ENCODE assay signal across 28 cellular contexts in genomic region chr16:16833165-16833564, GRCh38.
"Had no signal": no experiment of that assay in that cellular context is flagged by ENCODE, and none has a peak within 500 bp of the region (broad histone marks: within the 10 kb centered on the region; RNA-seq: fewer than 3 reads in every experiment).

No MANE protein-coding gene starts in this region.

- H3K36me3 ChIP-seq: colonic mucosa, esophagus muscularis mucosa, esophagus squamous epithelium, gastrocnemius medialis, gastroesophageal sphincter, heart left ventricle, heart right ventricle had no signal

- H3K27ac Mint-ChIP-seq: dendritic cell treated with granulocyte-macrophage colony-stimulating factor and Interleukin-4, amounts not matched to agents 40 ng/mL and 50 ng/mL, for 4 days; effector memory CD8-positive, alpha-beta T cell; endodermal cell had no signal

- H3K9me3 ChIP-seq: colonic mucosa, esophagus squamous epithelium, gastrocnemius medialis had no signal

- H3K4me1 ChIP-seq: colonic mucosa, esophagus muscularis mucosa, esophagus squamous epithelium, foreskin keratinocyte, gastrocnemius medialis, gastroesophageal sphincter, heart left ventricle, heart right ventricle had no signal

- H3K9me3 Mint-ChIP-seq: dendritic cell treated with granulocyte-macrophage colony-stimulating factor and Interleukin-4, amounts not matched to agents 40 ng/mL and 50 ng/mL, for 4 days had no signal

- H3K27me3 ChIP-seq: colonic mucosa, foreskin keratinocyte, gastrocnemius medialis had no signal

- H3K4me3 ChIP-seq: colonic mucosa, coronary artery, dorsolateral prefrontal cortex, esophagus muscularis mucosa, esophagus squamous epithelium, gastrocnemius medialis, gastroesophageal sphincter, heart left ventricle, heart right ventricle had no signal

- FAIRE-seq: colon, endometrium, endothelial cell of umbilical vein, frontal cortex had no signal

- H3K4me3 Mint-ChIP-seq: dendritic cell treated with granulocyte-macrophage colony-stimulating factor and Interleukin-4, amounts not matched to agents 40 ng/mL and 50 ng/mL, for 4 days; effector memory CD8-positive, alpha-beta T cell; endodermal cell had no signal

- H3K27ac ChIP-seq: colonic mucosa, coronary artery, dorsolateral prefrontal cortex, epithelial cell of prostate, esophagus muscularis mucosa, esophagus squamous epithelium, foreskin keratinocyte, gastrocnemius medialis, gastroesophageal sphincter, heart left ventricle, heart right ventricle had no signal

- ATAC-seq: effector memory CD8-positive, alpha-beta T cell; esophagus mucosa; foreskin keratinocyte; gastrocnemius medialis; gastroesophageal sphincter; heart left ventricle; heart right ventricle had no signal

- H3K27me3 Mint-ChIP-seq: dendritic cell treated with granulocyte-macrophage colony-stimulating factor and Interleukin-4, amounts not matched to agents 40 ng/mL and 50 ng/mL, for 4 days had no signal

- DNase-seq: colonic mucosa; cortex of kidney; dermis blood vessel endothelial cell; dorsolateral prefrontal cortex; effector CD4-positive, alpha-beta T cell; effector CD8-positive, alpha-beta T cell; effector memory CD4-positive, alpha-beta T cell; effector memory CD8-positive, alpha-beta T cell; endodermal cell; erythroblast; esophagus squamous epithelium; foreskin fibroblast; foreskin keratinocyte; foreskin melanocyte; gastrocnemius medialis; glutamatergic neuron; heart left ventricle; heart right ventricle had no signal
